ENCODE assay signal across 1 cellular context in the genomic region with DNA sequence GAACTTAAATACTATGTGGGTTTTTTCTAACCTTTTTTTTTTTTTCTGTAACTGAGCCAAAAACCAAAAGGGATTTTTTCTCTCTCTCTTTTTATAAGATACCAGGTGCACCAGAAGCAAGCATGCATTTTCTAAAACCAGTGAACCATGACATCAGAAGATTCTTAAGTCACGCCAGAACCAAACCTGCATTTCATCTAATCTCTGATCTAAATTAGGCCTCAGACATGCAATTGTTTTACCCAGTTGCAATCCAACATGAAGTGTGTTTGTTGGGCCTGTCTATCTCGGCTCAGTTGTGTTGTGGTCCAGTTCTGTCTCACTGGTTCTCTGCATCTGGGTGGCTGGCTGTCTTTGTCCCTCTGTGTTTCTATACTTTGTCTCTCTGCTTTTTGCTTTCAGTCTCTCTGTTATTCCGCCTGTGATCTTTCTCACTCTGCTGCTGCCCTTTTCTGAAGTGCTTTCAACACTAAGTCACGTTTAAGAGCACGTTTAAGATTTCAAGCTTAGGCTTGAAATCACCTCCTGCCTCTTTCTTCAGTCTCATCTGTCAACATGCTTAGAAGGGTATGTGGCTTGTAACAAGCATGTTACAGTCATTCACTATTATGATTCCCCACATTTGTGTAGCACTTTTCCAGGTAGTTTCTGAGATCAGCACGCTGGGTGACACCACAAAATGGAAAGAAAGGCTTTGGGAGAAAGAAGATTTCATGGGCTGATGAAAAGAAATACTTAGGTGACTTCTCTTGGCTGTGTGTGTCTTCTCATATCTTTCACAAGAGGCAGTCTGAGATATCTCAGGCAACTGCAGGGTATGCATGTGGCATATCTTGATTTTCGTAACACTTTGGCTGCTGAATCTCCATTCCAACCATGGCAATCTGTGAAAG.
TF ChIP-seq lines count a peak whose summit lies in the region.

No MANE protein-coding gene starts in this region.

TF ChIP-seq in HepG2, 621 proteins besides CTCF, POLR2A, EP300 and RAD21 (continued from another document):
- TF ChIP-seq, protein P1, sequence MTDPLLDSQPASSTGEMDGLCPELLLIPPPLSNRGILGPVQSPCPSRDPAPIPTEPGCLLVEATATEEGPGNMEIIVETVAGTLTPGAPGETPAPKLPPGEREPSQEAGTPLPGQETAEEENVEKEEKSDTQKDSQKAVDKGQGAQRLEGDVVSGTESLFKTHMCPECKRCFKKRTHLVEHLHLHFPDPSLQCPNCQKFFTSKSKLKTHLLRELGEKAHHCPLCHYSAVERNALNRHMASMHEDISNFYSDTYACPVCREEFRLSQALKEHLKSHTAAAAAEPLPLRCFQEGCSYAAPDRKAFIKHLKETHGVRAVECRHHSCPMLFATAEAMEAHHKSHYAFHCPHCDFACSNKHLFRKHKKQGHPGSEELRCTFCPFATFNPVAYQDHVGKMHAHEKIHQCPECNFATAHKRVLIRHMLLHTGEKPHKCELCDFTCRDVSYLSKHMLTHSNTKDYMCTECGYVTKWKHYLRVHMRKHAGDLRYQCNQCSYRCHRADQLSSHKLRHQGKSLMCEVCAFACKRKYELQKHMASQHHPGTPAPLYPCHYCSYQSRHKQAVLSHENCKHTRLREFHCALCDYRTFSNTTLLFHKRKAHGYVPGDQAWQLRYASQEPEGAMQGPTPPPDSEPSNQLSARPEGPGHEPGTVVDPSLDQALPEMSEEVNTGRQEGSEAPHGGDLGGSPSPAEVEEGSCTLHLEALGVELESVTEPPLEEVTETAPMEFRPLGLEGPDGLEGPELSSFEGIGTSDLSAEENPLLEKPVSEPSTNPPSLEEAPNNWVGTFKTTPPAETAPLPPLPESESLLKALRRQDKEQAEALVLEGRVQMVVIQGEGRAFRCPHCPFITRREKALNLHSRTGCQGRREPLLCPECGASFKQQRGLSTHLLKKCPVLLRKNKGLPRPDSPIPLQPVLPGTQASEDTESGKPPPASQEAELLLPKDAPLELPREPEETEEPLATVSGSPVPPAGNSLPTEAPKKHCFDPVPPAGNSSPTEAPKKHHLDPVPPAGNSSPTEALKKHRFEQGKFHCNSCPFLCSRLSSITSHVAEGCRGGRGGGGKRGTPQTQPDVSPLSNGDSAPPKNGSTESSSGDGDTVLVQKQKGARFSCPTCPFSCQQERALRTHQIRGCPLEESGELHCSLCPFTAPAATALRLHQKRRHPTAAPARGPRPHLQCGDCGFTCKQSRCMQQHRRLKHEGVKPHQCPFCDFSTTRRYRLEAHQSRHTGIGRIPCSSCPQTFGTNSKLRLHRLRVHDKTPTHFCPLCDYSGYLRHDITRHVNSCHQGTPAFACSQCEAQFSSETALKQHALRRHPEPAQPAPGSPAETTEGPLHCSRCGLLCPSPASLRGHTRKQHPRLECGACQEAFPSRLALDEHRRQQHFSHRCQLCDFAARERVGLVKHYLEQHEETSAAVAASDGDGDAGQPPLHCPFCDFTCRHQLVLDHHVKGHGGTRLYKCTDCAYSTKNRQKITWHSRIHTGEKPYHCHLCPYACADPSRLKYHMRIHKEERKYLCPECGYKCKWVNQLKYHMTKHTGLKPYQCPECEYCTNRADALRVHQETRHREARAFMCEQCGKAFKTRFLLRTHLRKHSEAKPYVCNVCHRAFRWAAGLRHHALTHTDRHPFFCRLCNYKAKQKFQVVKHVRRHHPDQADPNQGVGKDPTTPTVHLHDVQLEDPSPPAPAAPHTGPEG (CRISPR knock-in tag; IDR thresholded peaks at IDR 0.05): no peak
- TF ChIP-seq RBFOX2 (IDR thresholded peaks at IDR 0.05; ENCODE audit: low read depth, low read length) (no peak), NR2F2 (IDR thresholded peaks at IDR 0.05; ENCODE audit: borderline replicate concordance, low read depth) (no peak), SMARCE1 (IDR thresholded peaks at IDR 0.05; ENCODE audit: borderline replicate concordance) (no peak), ZNF337 (CRISPR knock-in tag; IDR thresholded peaks at IDR 0.05; ENCODE audit: borderline replicate concordance, low read depth) (no peak), RERE (CRISPR knock-in tag; IDR thresholded peaks at IDR 0.05; ENCODE audit: low read depth) (no peak)
- TF ChIP-seq, protein P2, sequence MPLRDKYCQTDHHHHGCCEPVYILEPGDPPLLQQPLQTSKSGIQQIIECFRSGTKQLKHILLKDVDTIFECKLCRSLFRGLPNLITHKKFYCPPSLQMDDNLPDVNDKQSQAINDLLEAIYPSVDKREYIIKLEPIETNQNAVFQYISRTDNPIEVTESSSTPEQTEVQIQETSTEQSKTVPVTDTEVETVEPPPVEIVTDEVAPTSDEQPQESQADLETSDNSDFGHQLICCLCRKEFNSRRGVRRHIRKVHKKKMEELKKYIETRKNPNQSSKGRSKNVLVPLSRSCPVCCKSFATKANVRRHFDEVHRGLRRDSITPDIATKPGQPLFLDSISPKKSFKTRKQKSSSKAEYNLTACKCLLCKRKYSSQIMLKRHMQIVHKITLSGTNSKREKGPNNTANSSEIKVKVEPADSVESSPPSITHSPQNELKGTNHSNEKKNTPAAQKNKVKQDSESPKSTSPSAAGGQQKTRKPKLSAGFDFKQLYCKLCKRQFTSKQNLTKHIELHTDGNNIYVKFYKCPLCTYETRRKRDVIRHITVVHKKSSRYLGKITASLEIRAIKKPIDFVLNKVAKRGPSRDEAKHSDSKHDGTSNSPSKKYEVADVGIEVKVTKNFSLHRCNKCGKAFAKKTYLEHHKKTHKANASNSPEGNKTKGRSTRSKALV (CRISPR knock-in tag; IDR thresholded peaks at IDR 0.05): no peak
- TF ChIP-seq, protein P3, sequence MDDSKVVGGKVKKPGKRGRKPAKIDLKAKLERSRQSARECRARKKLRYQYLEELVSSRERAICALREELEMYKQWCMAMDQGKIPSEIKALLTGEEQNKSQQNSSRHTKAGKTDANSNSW (CRISPR knock-in tag; IDR thresholded peaks at IDR 0.05; ENCODE audit: borderline replicate concordance): no peak
